ENCODE assay signal across 8 cellular contexts in genomic region chr2:172442072-172442895, GRCh38. TPM values are rescaled to one million over a fixed set of nuclear protein-coding genes. Genes with fewer than 3 reads are reported as not detected.
A peak's percentile ranks its signal among the peaks of the same experiment; 100 is the strongest.
DNase-seq lines count a peak whose midpoint lies in the region; ATAC-seq and TF ChIP-seq lines count a peak whose summit lies in the region.

No MANE protein-coding gene starts in this region.

- peaks cover 68% of the 10 kb centered on the region for H3K4me1 ChIP-seq in KMS-11 (ENCODE audit: low read depth, poor library complexity, severe bottlenecking)
- H3K4me1 ChIP-seq in foreskin keratinocyte: peaks cover 69% of the 10 kb centered on the region

- H3K9ac ChIP-seq in KMS-11: no peak overlapping the region; the same call in 1 of the 2 replicates

- H3K4me2 ChIP-seq in KMS-11: peak overlapping the region; percentile 96

- DNase-seq in AG10803 (ENCODE audit: low read depth): peak; percentile 81
- peak; percentile 67 for DNase-seq in activated T-cell treated with anti-CD3 and anti-CD28 coated beads for 24 hours (ENCODE audit: low read depth)
- peak; percentile 99 to 100 for DNase-seq in foreskin keratinocyte
- peak; percentile 38 to 76 for DNase-seq in stimulated activated CD4-positive, alpha-beta T cell treated with anti-CD3 and anti-CD28 coated beads, Interleukin-4, amount 100 ng/mL, for 4 hours

- H4K20me1 ChIP-seq in KMS-11 (ENCODE audit: insufficient read depth): no peaks in the 10 kb centered on the region; the same call in 1 of the 2 replicates

- no peaks in the 10 kb centered on the region for H3K79me2 ChIP-seq in KMS-11 (ENCODE audit: insufficient read depth, low read depth)

- TF ChIP-seq CTCF in AG10803 (conservative IDR thresholded peaks at IDR 0.05; ENCODE audit: low read length) (no peak), KMS-11 (conservative IDR thresholded peaks at IDR 0.05; ENCODE audit: low read depth, low read length) (no peak), foreskin keratinocyte (conservative IDR thresholded peaks at IDR 0.05) (no peak)

- H3K27me3 ChIP-seq in KMS-11 (ENCODE audit: insufficient read depth, low read depth) (no peaks in the 10 kb centered on the region), foreskin keratinocyte (no peaks in the 10 kb centered on the region)

- peak overlapping the region; percentile 25; the same call in 1 of the 2 replicates for H3K27ac ChIP-seq in KMS-11
- peak overlapping the region; percentile 96 for H3K27ac ChIP-seq in foreskin keratinocyte

- H2AFZ ChIP-seq in KMS-11 (ENCODE audit: low read depth): peak overlapping the region; percentile 34; the same call in 1 of the 2 replicates

- no peaks in the 10 kb centered on the region for H3K36me3 ChIP-seq in KMS-11 (ENCODE audit: insufficient read depth)

- H3K4me3 ChIP-seq in AG10803 (ENCODE audit: low read length) (no peak overlapping the region), KMS-11 (IDR thresholded peaks at IDR 0.05; ENCODE audit: insufficient read depth, low read depth, low read length) (peak overlapping the region; percentile 1)

- peak; percentile 90 for ATAC-seq in foreskin keratinocyte
- ATAC-seq in GM21367 (IDR thresholded peaks at IDR 0.05; ENCODE audit: unreplicated experiment): no peak
- ATAC-seq in GM21717 (IDR thresholded peaks at IDR 0.05; ENCODE audit: unreplicated experiment): no peak
- ATAC-seq in HG03432 (IDR thresholded peaks at IDR 0.05; ENCODE audit: unreplicated experiment): no peak

RNA-seq across cellular contexts. Expression of gene ITGA6, which starts 14.9 kb away (rescaled TPM):
- 815 and 842 TPM in 2 replicates for total RNA-seq in foreskin keratinocyte
- polyA plus RNA-seq in foreskin keratinocyte: 168 and 201 TPM in 2 replicates
